9 cellular contexts compared by ENCODE assay signal in the genomic region with DNA sequence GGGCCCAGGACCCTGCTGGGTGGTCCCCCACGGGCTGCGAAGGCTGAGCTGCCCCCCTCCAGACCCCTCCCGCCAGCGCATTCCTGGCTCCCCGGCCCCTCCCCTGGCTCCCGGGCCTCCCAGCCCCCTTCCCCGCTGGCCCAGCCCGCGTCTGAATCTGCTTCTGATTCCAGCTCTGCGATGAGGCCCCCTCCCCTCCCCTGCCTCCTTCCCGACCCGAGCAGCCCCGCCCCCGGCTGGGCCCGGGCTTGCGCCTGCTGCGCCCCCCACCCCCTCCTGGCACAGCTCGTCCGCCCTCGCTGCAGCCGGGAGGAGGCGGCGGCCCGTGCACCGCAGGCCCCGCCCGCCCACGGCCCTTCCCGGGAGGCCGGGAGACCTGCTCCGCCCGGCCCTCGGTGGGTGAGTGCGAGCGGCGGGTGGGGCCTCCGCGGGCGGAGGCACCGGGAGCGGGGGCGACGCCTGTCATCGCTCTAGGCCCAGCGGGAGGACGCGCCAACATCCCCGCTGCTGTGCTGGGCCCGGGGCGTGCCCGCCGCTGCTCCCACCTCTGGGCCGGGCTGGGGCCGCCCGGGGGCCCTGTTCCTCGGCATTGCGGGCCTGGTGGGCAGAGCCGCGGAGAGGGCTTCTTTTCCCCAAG.
DNase-seq lines count a peak whose midpoint lies in the region; ATAC-seq and TF ChIP-seq lines count a peak whose summit lies in the region.
"Had no signal": no experiment of that assay in that cellular context is flagged by ENCODE, and none has a peak within 500 bp of the region (broad histone marks: within the 10 kb centered on the region; RNA-seq: fewer than 3 reads in every experiment).

A gene (plus strand): TSS at position 282 of the 637 bp plus-strand sequence. CDS start 405 bp downstream, outside the sequence.

- DNase-seq in NCI-H1105 treated with DMSO at 0.1 percent for 48 hours (lab: John Stamatoyannopoulos, UW), result peak; percentile 21
- DNase-seq in NCI-H1105 (lab: John Stamatoyannopoulos, UW), result no peak
- DNase-seq in NCI-H524 treated with DMSO at 0.1 percent for 48 hours (lab: John Stamatoyannopoulos, UW), result peak; percentile 83
- DNase-seq in erythroblast (lab: John Stamatoyannopoulos, UW), result peak; percentile 62 to 75
- DNase-seq in skeletal muscle cell (ENCODE audit: low read depth), result no peak
- no peak for DNase-seq in dedifferentiated amniotic fluid mesenchymal stem cell (ENCODE audit: extremely low spot score)
- no peak for DNase-seq in GDM1 (lab: John Stamatoyannopoulos, UW)
- DNase-seq: KBM-7 had no signal

- peak within 1 kb of the TSS; percentile 29 for H3K4me3 ChIP-seq in skeletal muscle cell (ENCODE audit: low read depth, low read length)

- no peak for TF ChIP-seq POLR2A in erythroblast (IDR thresholded peaks at IDR 0.05; ENCODE audit: low read length)

- ATAC-seq in HG02981 (IDR thresholded peaks at IDR 0.05; ENCODE audit: unreplicated experiment), result no peak

Comparison
In these comparisons a context has a peak if more than half of its experiments do, and no peak if none do; other contexts are left out.
1. DNase-seq: peak in NCI-H1105 treated with DMSO at 0.1 percent for 48 hours (single experiment), NCI-H524 treated with DMSO at 0.1 percent for 48 hours (single experiment) and erythroblast (2 of 2); none in NCI-H1105 (single experiment), skeletal muscle cell (single experiment), dedifferentiated amniotic fluid mesenchymal stem cell (single experiment) and GDM1 (single experiment).